ENCODE assay signal across 8 cellular contexts in the genomic region with DNA sequence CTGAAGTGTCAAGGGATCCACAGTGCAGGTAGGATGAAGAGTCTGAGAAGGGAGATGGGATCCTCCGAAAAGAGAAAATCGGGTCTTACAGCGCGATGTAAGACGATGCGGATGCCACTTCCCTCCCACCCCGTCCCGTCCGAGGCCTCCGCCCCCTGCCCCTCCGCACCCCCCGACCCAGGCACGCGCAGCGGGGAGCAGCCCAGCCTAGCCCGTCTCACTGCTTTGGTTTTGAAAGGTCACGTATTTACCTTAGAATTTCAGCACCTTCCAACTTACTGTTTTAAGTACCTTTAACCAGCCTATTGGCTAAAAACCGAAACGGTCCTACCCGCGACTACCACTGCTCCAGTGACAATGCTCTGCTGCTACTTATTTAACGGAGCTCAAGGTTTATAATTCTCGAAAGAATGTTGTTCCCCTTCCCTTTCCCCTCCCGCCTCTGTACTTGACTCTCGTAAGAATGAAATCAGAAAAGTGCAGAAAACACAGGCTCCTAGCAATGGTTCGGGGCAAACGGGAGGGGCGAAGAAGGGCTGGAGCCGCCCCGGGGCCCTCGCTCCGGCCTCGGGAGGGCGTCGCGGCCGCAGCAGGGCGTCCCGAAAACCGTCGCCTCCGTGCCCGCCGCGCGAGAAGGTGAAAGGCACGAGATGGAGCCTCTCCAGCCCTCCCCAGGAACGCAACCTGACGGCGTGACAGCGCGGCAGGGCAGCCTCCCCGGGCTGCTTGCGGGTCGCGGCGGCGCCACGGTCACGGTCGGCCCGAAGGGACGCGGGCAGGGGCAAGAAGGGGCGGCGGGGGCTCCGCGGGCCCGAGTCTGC. TPM values are rescaled to one million over a fixed set of nuclear protein-coding genes. Genes with fewer than 3 reads are reported as not detected.
DNase-seq lines count a peak whose midpoint lies in the region; ATAC-seq, FAIRE-seq and TF ChIP-seq lines count a peak whose summit lies in the region.

No MANE protein-coding gene starts in this region.

- no peaks in the 10 kb centered on the region for H3F3A ChIP-seq in Loucy (ENCODE audit: low read depth)

- H3K4me1 ChIP-seq in Loucy (ENCODE audit: insufficient read depth, low read length, poor library complexity, severe bottlenecking) (peaks cover 15% of the 10 kb centered on the region), HepG2 (ENCODE audit: insufficient read depth, low read length) (peaks cover 16% of the 10 kb centered on the region)

- ATAC-seq in HepG2, result peak; percentile 44

- TF ChIP-seq RAD21 in HepG2 (CRISPR knock-in tag; IDR thresholded peaks at IDR 0.05), result no peak

- 1% methylated on average over 42 of the region's 69 CpGs for WGBS in HepG2 (ENCODE audit: low lambda C conversion rate)

- TF ChIP-seq EP300 in HepG2 (IDR thresholded peaks at IDR 0.05; ENCODE audit: low read depth in 2 of 2, low read length in 2 of 2), result no peak
- TF ChIP-seq EP300 in HepG2 (CRISPR knock-in tag; IDR thresholded peaks at IDR 0.05; ENCODE audit: borderline replicate concordance), result no peak

- H3K9me2 ChIP-seq in Loucy (replicated peaks; ENCODE audit: low read depth, low read length), result no peaks in the 10 kb centered on the region

- H4K20me1 ChIP-seq in Loucy (ENCODE audit: insufficient read depth, low read length, poor library complexity, severe bottlenecking) (peaks cover 13% of the 10 kb centered on the region), HepG2 (ENCODE audit: insufficient read depth, low read length) (no peaks in the 10 kb centered on the region)

- H3K9ac ChIP-seq in Loucy (ENCODE audit: low read depth, low read length, poor library complexity, severe bottlenecking) (peak overlapping the region; percentile 82), HepG2 (ENCODE audit: insufficient read depth, low read depth, low read length) (peak overlapping the region; percentile 86)

- no peaks in the 10 kb centered on the region for H3K27me3 ChIP-seq in Loucy (ENCODE audit: insufficient read depth, low read length, poor library complexity, severe bottlenecking)
- no peaks in the 10 kb centered on the region; a peak in 1 of 5 replicates for H3K27me3 ChIP-seq in HepG2 (ENCODE audit: control insufficient read depth in 1 of 2, insufficient read depth in 2 of 2, low read length in 2 of 2)

- H3K4me3 ChIP-seq in GM12864 (ENCODE audit: low read depth, low read length) (peak overlapping the region; percentile 97), Loucy (ENCODE audit: low read length, poor library complexity, severe bottlenecking) (peak overlapping the region; percentile 78), coronary artery (peak overlapping the region; percentile 97), HepG2 (replicated peaks in 1 of 3; ENCODE audit: insufficient read depth in 1 of 3, low read depth in 2 of 3, low read length in 3 of 3) (peak overlapping the region; percentile 72 to 91 (median 85))

- TF ChIP-seq POLR2A in H54 (IDR thresholded peaks at IDR 0.05; ENCODE audit: low read depth, low read length) (no peak; the same call in 1 of the 2 replicates), HepG2 (IDR thresholded peaks at IDR 0.05; ENCODE audit: insufficient read depth in 1 of 2, low read depth in 2 of 2, low read length in 2 of 2) (no peak)

- H3K4me2 ChIP-seq in Loucy (ENCODE audit: low read depth, low read length, poor library complexity, severe bottlenecking) (peak overlapping the region; percentile 88), HepG2 (ENCODE audit: low read depth, low read length) (peak overlapping the region; percentile 75)

- CTCF ChIA-PET in HepG2 (lab: Yijun Ruan, JAX; ENCODE audit: low intra/inter-chr PET ratio, low total read pairs), result no interaction called here

- H2AFZ ChIP-seq in Loucy (ENCODE audit: low read length), result peak overlapping the region; percentile 57
- H2AFZ ChIP-seq in HepG2 (ENCODE audit: low read length), result peak overlapping the region; percentile 96

- DNase-seq in GM12864 (ENCODE audit: low read depth) (no peak), H54 (ENCODE audit: insufficient read length, low spot score) (peak; percentile 43), coronary artery (ENCODE audit: low spot score) (peak; percentile 75), HepG2 (ENCODE audit: low spot score) (peak; percentile 10), NCI-H1048 (lab: John Stamatoyannopoulos, UW) (no peak)
- DNase-seq in activated CD4-positive, CD25-positive, alpha-beta regulatory T cell treated with anti-CD3 and anti-CD28 coated beads, Interleukin-2, amount 50 U/mL, for 72 hours, result peak; percentile 46
- DNase-seq in stimulated activated CD4-positive, alpha-beta T cell treated with anti-CD3 and anti-CD28 coated beads, TNF-alpha, amount 100 ng/mL, for 24 hours (ENCODE audit: low read depth in 3 of 3), result peak in 2 of 3 experiments; percentile 11 to 36

- intact Hi-C loops in HepG2 (cut with micrococcal nuclease; ENCODE audit: unreplicated experiment), result no loop called here

- TF ChIP-seq CTCF in GM12864 (IDR thresholded peaks at IDR 0.05; ENCODE audit: low read depth, low read length, missing control alignments) (no peak), Loucy (conservative IDR thresholded peaks at IDR 0.05; ENCODE audit: low read length) (0 out of 2 replicates have a peak, but pooled peaks have one; percentile 14), coronary artery (IDR thresholded peaks at IDR 0.05) (peak; percentile 14), HepG2 (CRISPR knock-in tag; IDR thresholded peaks at IDR 0.05) (peak; percentile 35)

- H3K9me3 ChIP-seq in Loucy (ENCODE audit: insufficient read depth, low read depth, low read length) (no peaks in the 10 kb centered on the region), HepG2 (ENCODE audit: low read length) (no peaks in the 10 kb centered on the region)

- H3K79me2 ChIP-seq in Loucy (ENCODE audit: insufficient read depth, low read length) (peaks cover 22% of the 10 kb centered on the region), HepG2 (ENCODE audit: insufficient read depth, low read length) (peaks cover 14% of the 10 kb centered on the region)

- no peaks in the 10 kb centered on the region for H3K36me3 ChIP-seq in Loucy (ENCODE audit: insufficient read depth, low read length)
- H3K36me3 ChIP-seq in HepG2 (replicated peaks in 1 of 2; ENCODE audit: control insufficient read depth in 1 of 2, insufficient read depth in 2 of 2, low read length in 2 of 2), result no peaks in the 10 kb centered on the region

- FAIRE-seq in H54 (lab: Jason Lieb, UNC) (no peak), HepG2 (lab: Jason Lieb, UNC) (no peak)

- in situ Hi-C loops in HepG2 (cut with HindIII; ENCODE audit: extremely low pct_ligation_motif_present, low pct_unique_long_range_greater_than_20kb), result no loop called here

- no TSS peak for BruUV-seq in HepG2 (replicated peaks; lab: Mats Ljungman, UMichigan)

- POLR2A ChIA-PET in HepG2 (lab: Yijun Ruan, JAX), result interaction anchor here (0.6 to 3.6 kb wide), 16 partner anchors 12 to 253 kb away, joined by 3 to 96 read pairs (median 5); a partner anchor contains a TSS

- H3K27ac ChIP-seq in coronary artery (peak overlapping the region; percentile 94 to 98), HepG2 (ENCODE audit: extremely low read length, insufficient read depth, low read length) (peak overlapping the region; percentile 92)

RNA-seq across cellular contexts. Expression of a gene that starts 0.7 kb away (rescaled TPM):
- total RNA-seq in HepG2 (2016; rRNA removed; fragmentation: Illumina TruSeq; extraction: Trizol), result 13.9 and 29.9 TPM in 2 replicates
- 12.1 and 12.6 TPM in 2 replicates for total RNA-seq in HepG2 (2016; cell fraction: cytosol; rRNA removed; fragmentation: Illumina TruSeq; extraction: Trizol; ENCODE audit: low read depth)
- 18.2 and 31.9 TPM in 2 replicates for total RNA-seq in HepG2 (2016; cell fraction: insoluble cytoplasmic fraction; rRNA removed; fragmentation: Illumina TruSeq; extraction: Trizol)
- total RNA-seq in HepG2 (2016; cell fraction: membrane; rRNA removed; fragmentation: Illumina TruSeq; extraction: Trizol), result 17.4 and 19.9 TPM in 2 replicates
- total RNA-seq in HepG2 (2016; cell fraction: nucleus; rRNA removed; fragmentation: Illumina TruSeq; extraction: Trizol), result 43.0 and 47.6 TPM in 2 replicates
- 45.4 and 46.3 TPM in 2 replicates for polyA plus RNA-seq in HepG2 (2011; rRNA removed)
- polyA plus RNA-seq in HepG2 (2011; cell fraction: cytosol; rRNA removed), result 8.9 and 18.9 TPM in 2 replicates
- polyA plus RNA-seq in HepG2 (2011; cell fraction: nucleus; rRNA removed), result 109 and 139 TPM in 2 replicates
- polyA plus RNA-seq in HepG2 (2012), result 15.9 and 21.7 TPM in 2 replicates
- polyA plus RNA-seq in HepG2 (2016; cell fraction: cytosol; fragmentation: Illumina TruSeq; extraction: Trizol; ENCODE audit: low read depth), result 10.5 and 13.5 TPM in 2 replicates
- 14.7 and 18.5 TPM in 2 replicates for polyA plus RNA-seq in HepG2 (2016; cell fraction: insoluble cytoplasmic fraction; fragmentation: Illumina TruSeq; extraction: Trizol; ENCODE audit: low read depth)
- 14.4 and 16.8 TPM in 2 replicates for polyA plus RNA-seq in HepG2 (2016; cell fraction: membrane; fragmentation: Illumina TruSeq; extraction: Trizol; ENCODE audit: low read depth)
- polyA plus RNA-seq in HepG2 (2016; cell fraction: nucleus; fragmentation: Illumina TruSeq; extraction: Trizol; ENCODE audit: insufficient read depth, low read depth), result 104 and 105 TPM in 2 replicates
- 4.7 and 5.8 TPM in 2 replicates for polyA minus RNA-seq in HepG2 (2011; rRNA and poly(A)+ RNA removed; ENCODE audit: low replicate concordance)
- 3.8 and 6.8 TPM in 2 replicates for polyA minus RNA-seq in HepG2 (2011; cell fraction: cytosol; rRNA and poly(A)+ RNA removed)
- polyA minus RNA-seq in HepG2 (2011; cell fraction: nucleus; rRNA and poly(A)+ RNA removed), result 23.4 and 29.6 TPM in 2 replicates

RNA-seq across cellular contexts. Expression of a gene that starts 12.4 kb away (rescaled TPM):
- total RNA-seq in HepG2 (2016; rRNA removed; fragmentation: Illumina TruSeq; extraction: Trizol), result 2.5 and 3.3 TPM in 2 replicates
- total RNA-seq in HepG2 (2016; cell fraction: cytosol; rRNA removed; fragmentation: Illumina TruSeq; extraction: Trizol; ENCODE audit: low read depth), result 0.35 and 0.71 TPM in 2 replicates
- 2.5 and 2.7 TPM in 2 replicates for total RNA-seq in HepG2 (2016; cell fraction: insoluble cytoplasmic fraction; rRNA removed; fragmentation: Illumina TruSeq; extraction: Trizol)
- total RNA-seq in HepG2 (2016; cell fraction: membrane; rRNA removed; fragmentation: Illumina TruSeq; extraction: Trizol), result 1.2 and 1.7 TPM in 2 replicates
- total RNA-seq in HepG2 (2016; cell fraction: nucleus; rRNA removed; fragmentation: Illumina TruSeq; extraction: Trizol), result 1.7 and 3.3 TPM in 2 replicates
- polyA plus RNA-seq in HepG2 (2011; rRNA removed), result 1.1 and 1.5 TPM in 2 replicates
- polyA plus RNA-seq in HepG2 (2011; cell fraction: cytosol; rRNA removed), result 0.54 and 1.0 TPM in 2 replicates
- 0.63 and 1.3 TPM in 2 replicates for polyA plus RNA-seq in HepG2 (2011; cell fraction: nucleus; rRNA removed)
- polyA plus RNA-seq in HepG2 (2012), result 1.1 and 1.2 TPM in 2 replicates
- 0.41 and 0.62 TPM in 2 replicates for polyA plus RNA-seq in HepG2 (2016; cell fraction: cytosol; fragmentation: Illumina TruSeq; extraction: Trizol; ENCODE audit: low read depth)
- 2.8 and 2.9 TPM in 2 replicates for polyA plus RNA-seq in HepG2 (2016; cell fraction: insoluble cytoplasmic fraction; fragmentation: Illumina TruSeq; extraction: Trizol; ENCODE audit: low read depth)
- 0.46 and 0.74 TPM in 2 replicates for polyA plus RNA-seq in HepG2 (2016; cell fraction: membrane; fragmentation: Illumina TruSeq; extraction: Trizol; ENCODE audit: low read depth)
- 3.3 and 3.5 TPM in 2 replicates for polyA plus RNA-seq in HepG2 (2016; cell fraction: nucleus; fragmentation: Illumina TruSeq; extraction: Trizol; ENCODE audit: insufficient read depth, low read depth)
- polyA minus RNA-seq in HepG2 (2011; rRNA and poly(A)+ RNA removed; ENCODE audit: low replicate concordance), result 0.10 and 0.16 TPM in 2 replicates
- 0.40 and 0.70 TPM in 2 replicates for polyA minus RNA-seq in HepG2 (2011; cell fraction: cytosol; rRNA and poly(A)+ RNA removed)
- polyA minus RNA-seq in HepG2 (2011; cell fraction: nucleus; rRNA and poly(A)+ RNA removed), result 1.8 and 3.1 TPM in 2 replicates

Comparison
In these comparisons a context has a peak if more than half of its experiments do, and no peak if none do; other contexts are left out.
1. DNase-seq: peak in H54 (single experiment), activated CD4-positive, CD25-positive, alpha-beta regulatory T cell treated with anti-CD3 and anti-CD28 coated beads, Interleukin-2, amount 50 U/mL, for 72 hours (single experiment), coronary artery (single experiment), HepG2 (single experiment) and stimulated activated CD4-positive, alpha-beta T cell treated with anti-CD3 and anti-CD28 coated beads, TNF-alpha, amount 100 ng/mL, for 24 hours (2 of 3); none in GM12864 (single experiment) and NCI-H1048 (single experiment).
2. Peak in every context shown above with its lines, with median percentiles within 50 percentile points of each other: H3K4me3 ChIP-seq.